Comparison of ENCODE assay signal across 5 cellular contexts in genomic region chr3:142690613-142691012, GRCh38.
"Had no signal": no experiment of that assay in that cellular context is flagged by ENCODE, and none has a peak within 500 bp of the region (broad histone marks: within the 10 kb centered on the region; RNA-seq: fewer than 3 reads in every experiment).

No MANE protein-coding gene starts in this region.

- H2AFZ ChIP-seq: GM23338 had no signal

- H3K4me3 ChIP-seq: GM23338, K562 had no signal

- H3K4me3 Mint-ChIP-seq: GM23338, H9 had no signal

- H3K4me1 Mint-ChIP-seq: GM23338, H9 had no signal

- H3K9me3 Mint-ChIP-seq: GM23338, H9 had no signal

- H3K4me2 ChIP-seq: GM23338 had no signal

- DNase-seq: H9, HCEC 1CT, IMR-90 had no signal

- H3K27ac Mint-ChIP-seq: GM23338, H9 had no signal

- ATAC-seq: GM23338, K562 had no signal
